Comparison of ENCODE assay signal across 1 cellular context in genomic region chr16:46852130-46852529, GRCh38.
TF ChIP-seq lines count a peak whose summit lies in the region.

No MANE protein-coding gene starts in this region.

TF ChIP-seq in H1, 55 proteins besides CTCF, POLR2A, EP300 and RAD21:
- TF ChIP-seq TBP (IDR thresholded peaks at IDR 0.05; ENCODE audit: low read depth, low read length) = no peak
- no peak for TF ChIP-seq CBX8 (IDR thresholded peaks at IDR 0.05; ENCODE audit: borderline replicate concordance, low read depth, low read length)
- TF ChIP-seq MAFK (IDR thresholded peaks at IDR 0.05; ENCODE audit: low read depth, low read length) = no peak
- no peak for TF ChIP-seq ZNF274 (IDR thresholded peaks at IDR 0.05; ENCODE audit: borderline replicate concordance, extremely low read depth, low read length)
- no peak for TF ChIP-seq EZH2 (IDR thresholded peaks at IDR 0.05; ENCODE audit: low read depth, low read length, severe bottlenecking)
- no peak for TF ChIP-seq JUND (IDR thresholded peaks at IDR 0.05; ENCODE audit: low read length)
TF ChIP-seq in H1: peak in this region for 0.
